Comparison of ENCODE assay signal across 12 cellular contexts in genomic region chr2:174292908-174293307, GRCh38. TPM values are rescaled to one million over a fixed set of nuclear protein-coding genes. Genes with fewer than 3 reads are reported as not detected.
"Had no signal": no experiment of that assay in that cellular context is flagged by ENCODE, and none has a peak within 500 bp of the region (broad histone marks: within the 10 kb centered on the region; RNA-seq: fewer than 3 reads in every experiment).

No MANE protein-coding gene starts in this region.

- DNase-seq: IMR-90, Karpas-422, Kasumi-1, KBM-7, KG1 had no signal

- ATAC-seq: HepG2 had no signal

- H3K4me2 ChIP-seq: KMS-11 had no signal

- H3K9ac ChIP-seq: KMS-11 had no signal

- FAIRE-seq: HepG2, HTR-8/SVneo had no signal

- H3K27ac ChIP-seq: HL-60, KMS-11 had no signal

RNA-seq across cellular contexts. Expression of gene SP9, which starts 41.8 kb away (rescaled TPM):
- total RNA-seq: HepG2, HT-29, HT1080, IMR-90 had no signal
- polyA plus RNA-seq: HepG2, IgD-negative memory B cell, IMR-90 had no signal
